ENCODE assay signal across 19 cellular contexts in the genomic region with DNA sequence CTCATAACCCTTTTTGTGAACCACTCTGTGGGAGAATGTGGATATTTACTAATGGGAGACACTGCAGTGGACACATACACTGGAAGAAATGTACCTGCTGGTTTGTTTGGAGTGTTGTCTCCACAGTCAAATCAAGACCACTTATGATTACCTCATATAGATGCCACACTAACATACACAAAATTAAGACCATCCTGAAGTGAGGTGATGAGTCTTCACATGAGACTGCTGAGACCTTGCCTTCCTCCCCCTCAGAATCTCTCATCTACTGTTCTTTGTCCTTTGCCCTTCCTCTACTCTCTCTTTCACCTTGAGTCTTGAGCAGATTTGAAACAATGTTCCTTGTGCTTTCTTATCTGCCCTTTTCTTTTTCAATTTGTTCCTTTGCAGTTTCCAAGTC. TPM values are rescaled to one million over a fixed set of nuclear protein-coding genes. Genes with fewer than 3 reads are reported as not detected.
DNase-seq lines count a peak whose midpoint lies in the region; ATAC-seq and TF ChIP-seq lines count a peak whose summit lies in the region.
"Had no signal": no experiment of that assay in that cellular context is flagged by ENCODE, and none has a peak within 500 bp of the region (broad histone marks: within the 10 kb centered on the region; RNA-seq: fewer than 3 reads in every experiment).

No MANE protein-coding gene starts in this region.

- TF ChIP-seq CTCF in RWPE2 (IDR thresholded peaks at IDR 0.05; ENCODE audit: poor library complexity, severe bottlenecking) (no peak), mammary epithelial cell (conservative IDR thresholded peaks at IDR 0.05 in 1 of 2, IDR thresholded peaks at IDR 0.05 in 1 of 2; ENCODE audit: extremely low read depth in 1 of 2, insufficient read depth in 1 of 2, low read depth in 1 of 2, low read length in 2 of 2) (no peak), left lung (IDR thresholded peaks at IDR 0.05) (no peak)

- H3K79me2 ChIP-seq in mammary epithelial cell (ENCODE audit: insufficient read depth, low read length), result peaks cover 32% of the 10 kb centered on the region

- BruUV-seq in mammary epithelial cell (replicated peaks; lab: Mats Ljungman, UMichigan), result no TSS peak

- peaks cover 11% of the 10 kb centered on the region for H3K9me3 ChIP-seq in RWPE2 (ENCODE audit: severe bottlenecking)
- H3K9me3 ChIP-seq in mammary epithelial cell (replicated peaks; ENCODE audit: insufficient read depth, low read length), result no peaks in the 10 kb centered on the region
- peaks cover 0 to 7% of the 10 kb centered on the region in 2 donors for H3K9me3 ChIP-seq in left lung

- H3K4me2 ChIP-seq in mammary epithelial cell (ENCODE audit: insufficient read depth, low read depth, low read length), result peak overlapping the region; percentile 2

- peaks cover 4% of the 10 kb centered on the region for H3K4me1 ChIP-seq in RWPE2 (ENCODE audit: insufficient read depth, poor library complexity, severe bottlenecking)
- peaks cover 9% of the 10 kb centered on the region for H3K4me1 ChIP-seq in mammary epithelial cell (ENCODE audit: insufficient read depth, low read length)
- peaks cover 0 to 4% of the 10 kb centered on the region in 2 donors for H3K4me1 ChIP-seq in left lung

- no peaks in the 10 kb centered on the region for H4K20me1 ChIP-seq in mammary epithelial cell (ENCODE audit: insufficient read depth, low read length)

- H3K36me3 ChIP-seq in RWPE2 (ENCODE audit: low read depth) (peaks cover 56% of the 10 kb centered on the region), mammary epithelial cell (ENCODE audit: insufficient read depth, low read length) (peaks cover 34% of the 10 kb centered on the region), left lung (no peaks in the 10 kb centered on the region)

- dilution Hi-C loops in mammary epithelial cell (cut with HindIII; ENCODE audit: low sequenced_read_pairs), result no loop called here

- DNase-seq in RWPE2 (ENCODE audit: low spot score), result no peak
- no peak for DNase-seq in mammary epithelial cell
- no peak for DNase-seq in epithelial cell of prostate (ENCODE audit: low read depth, low spot score)
- DNase-seq in left lung, result no peak
- no peak for DNase-seq in KG1 (lab: John Stamatoyannopoulos, UW)
- DNase-seq: C1 segment of cervical spinal cord; Calu3; CD4-positive, alpha-beta memory T cell; COR-L47; DMS53; DND-41; GM23248; H7; HCEC 1CT had no signal

- H3K27me3 ChIP-seq in RWPE2 (ENCODE audit: insufficient read depth, poor library complexity, severe bottlenecking) (no peaks in the 10 kb centered on the region), mammary epithelial cell (ENCODE audit: insufficient read depth, low read length) (no peaks in the 10 kb centered on the region), left lung (peaks cover 4 to 35% of the 10 kb centered on the region in 2 donors)

- no peak overlapping the region for H3K9ac ChIP-seq in mammary epithelial cell (ENCODE audit: insufficient read depth, low read length)
- H3K9ac ChIP-seq: GM23248 had no signal

- ATAC-seq in RWPE2 (ENCODE audit: low read depth) (no peak), left lung (no peak), GM19324 (IDR thresholded peaks at IDR 0.05; ENCODE audit: low FRiP score, unreplicated experiment) (no peak)

- no peak overlapping the region for H2AFZ ChIP-seq in mammary epithelial cell (ENCODE audit: low read depth, low read length)
- H2AFZ ChIP-seq: GM23248 had no signal

- in situ Hi-C loops in mammary epithelial cell (cut with MboI; ENCODE audit: low sequenced_read_pairs in 2 of 2), result no loop called here

- intact Hi-C loops in mammary epithelial cell (cut with micrococcal nuclease), result no loop called here
- intact Hi-C loops in left lung (cut with DNase I), result no loop called here

- CTCF ChIA-PET in mammary epithelial cell (lab: Charles Lee; ENCODE audit: low non-redundant PET), result no interaction called here

- H3K27ac ChIP-seq in RWPE2 (ENCODE audit: poor library complexity, severe bottlenecking) (peak overlapping the region; percentile 100), mammary epithelial cell (ENCODE audit: insufficient read depth, low read depth, low read length) (no peak overlapping the region), epithelial cell of prostate (peak overlapping the region; percentile 99), left lung (no peak overlapping the region)
- H3K27ac ChIP-seq: GM23248 had no signal

- H3K4me3 ChIP-seq in RWPE2 (ENCODE audit: severe bottlenecking), result no peak overlapping the region
- no peak overlapping the region for H3K4me3 ChIP-seq in mammary epithelial cell (replicated peaks in 1 of 3; ENCODE audit: insufficient read depth in 1 of 3, low read depth in 2 of 3, low read length in 3 of 3)
- H3K4me3 ChIP-seq in left lung, result no peak overlapping the region
- H3K4me3 ChIP-seq: GM23248 had no signal

RNA-seq across cellular contexts. Expression of a gene that starts 4.3 kb away (rescaled TPM):
- total RNA-seq in mammary epithelial cell (1,000 to 10,000 TPM; 5,785 to 6,260 TPM), left lung (10 to 100 TPM; 24.4 to 32.0 TPM)
- polyA plus RNA-seq in mammary epithelial cell, result 8,475 TPM
- 6,728 TPM for polyA minus RNA-seq in mammary epithelial cell
- total RNA-seq: A172; CD4-positive, alpha-beta memory T cell; GM23248; H1; H7 had no signal
- polyA plus RNA-seq: BJ; CD4-positive, alpha-beta memory T cell; GM23248 had no signal

RNA-seq across cellular contexts. Expression of a gene that starts 15.1 kb away (rescaled TPM):
- total RNA-seq in mammary epithelial cell (10 to 100 TPM; 16.6 to 29.5 TPM), left lung (not detected)
- 23.6 TPM for polyA plus RNA-seq in mammary epithelial cell
- 1.8 TPM for polyA minus RNA-seq in mammary epithelial cell
- total RNA-seq: A172; A673; Calu3; CD4-positive, alpha-beta memory T cell; GM23248; H1; H7 had no signal
- polyA plus RNA-seq: BJ; CD4-positive, alpha-beta memory T cell; GM23248; H1 had no signal

RNA-seq across cellular contexts. Expression of a gene that starts 31.5 kb away (rescaled TPM):
- total RNA-seq in mammary epithelial cell, result 1,000 to 10,000 TPM; 7,365 to 9,297 TPM
- polyA plus RNA-seq in mammary epithelial cell, result 8,158 TPM
- 8,553 TPM for polyA minus RNA-seq in mammary epithelial cell
- total RNA-seq in left lung, result 1 to 10 TPM in 1 of 2 donors, under 1 TPM in 1; 0.79 to 9.8 TPM
- total RNA-seq: CD4-positive, alpha-beta memory T cell; GM23248; H1; H7 had no signal
- polyA plus RNA-seq: BJ; CD4-positive, alpha-beta memory T cell; GM23248 had no signal

RNA-seq across cellular contexts. Expression of a gene that starts 36.8 kb away (rescaled TPM):
- 1,000 to 10,000 TPM; 1,675 to 3,751 TPM for total RNA-seq in mammary epithelial cell
- 2,534 TPM for polyA plus RNA-seq in mammary epithelial cell
- 2,595 TPM for polyA minus RNA-seq in mammary epithelial cell
- total RNA-seq in left lung, result not detected
- total RNA-seq: A172; A673; CD4-positive, alpha-beta memory T cell; GM23248; H1; H7 had no signal
- polyA plus RNA-seq: BJ; CD4-positive, alpha-beta memory T cell; GM23248; H1 had no signal

RNA-seq across cellular contexts. Expression of a gene that starts 54.6 kb away (rescaled TPM):
- total RNA-seq in mammary epithelial cell (10 to 100 TPM in 1 of 2 donors, 1 to 10 TPM in 1; 3.2 to 26.5 TPM), left lung (not detected)
- 3.1 TPM for polyA plus RNA-seq in mammary epithelial cell
- 0.62 TPM for polyA minus RNA-seq in mammary epithelial cell
- total RNA-seq: A172; A673; Calu3; CD4-positive, alpha-beta memory T cell; GM23248; H1; H7 had no signal
- polyA plus RNA-seq: BJ; CD4-positive, alpha-beta memory T cell; GM23248; H1 had no signal

Comparison
In these comparisons a context has a peak if more than half of its experiments do, and no peak if none do; other contexts are left out.
1. H3K27ac ChIP-seq: peak in RWPE2 (single experiment) and epithelial cell of prostate (single experiment); none in mammary epithelial cell (single experiment) and left lung (0 of 2).
2. RNA of a gene that starts 4.3 kb away (total RNA-seq): 5,785 to 6,260 TPM in mammary epithelial cell; 24.4 to 32.0 TPM in left lung; every median in the first group is over 100 times any median in the second.
3. RNA of a gene that starts 15.1 kb away (total RNA-seq): 16.6 to 29.5 TPM in mammary epithelial cell; not detected in left lung; every median in the first group is over 10 times any median in the second.
4. RNA of a gene that starts 31.5 kb away (total RNA-seq): 7,365 to 9,297 TPM in mammary epithelial cell; 0.79 to 9.8 TPM in left lung; every median in the first group is over 100 times any median in the second.